ENCODE assay signal across 24 cellular contexts in the genomic region with DNA sequence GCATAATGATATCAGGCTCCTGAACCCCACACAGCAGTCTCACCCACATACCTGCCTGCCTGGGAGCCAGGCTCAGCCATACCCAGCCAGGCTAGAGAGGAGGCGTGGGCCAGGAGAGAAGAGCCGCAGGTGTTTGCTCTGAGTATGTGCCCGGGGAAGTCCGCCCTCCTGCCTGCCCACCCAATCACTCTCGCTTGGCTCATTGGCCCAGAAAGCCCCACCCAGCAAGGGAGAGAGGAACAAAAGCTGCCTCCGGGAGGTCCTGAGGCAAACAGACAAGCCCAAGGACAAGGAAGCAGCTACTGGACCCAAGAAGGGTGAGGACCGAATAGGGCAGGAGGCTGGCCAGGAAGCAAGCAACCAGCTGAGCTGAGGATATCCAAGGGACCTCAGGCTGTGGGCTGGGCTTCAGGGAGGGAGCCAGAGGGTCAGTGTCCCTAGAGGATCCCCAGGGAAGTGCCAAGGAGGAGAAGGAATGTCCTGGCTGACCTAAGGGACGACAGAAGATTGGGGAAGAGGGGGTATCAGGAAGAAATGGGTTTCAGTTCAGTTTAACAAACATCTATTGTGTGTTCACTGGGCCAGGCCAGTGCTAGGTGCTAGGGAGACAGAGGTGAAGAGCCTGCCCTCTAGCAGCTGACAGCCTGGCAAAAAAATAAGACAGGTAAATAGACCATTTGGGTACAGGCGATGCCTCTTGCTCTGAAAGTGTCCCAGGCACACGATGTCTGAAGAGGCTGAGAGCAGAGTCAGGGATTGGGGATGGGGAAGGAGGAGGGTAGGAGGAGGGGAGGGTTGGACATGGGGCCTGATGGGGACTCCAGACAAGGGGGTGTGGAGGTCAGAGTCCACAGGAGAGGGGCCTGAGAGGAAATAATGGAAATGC. TPM values are rescaled to one million over a fixed set of nuclear protein-coding genes. Genes with fewer than 3 reads are reported as not detected.
A peak's percentile ranks its signal among the peaks of the same experiment; 100 is the strongest.
DNase-seq lines count a peak whose midpoint lies in the region; ATAC-seq, FAIRE-seq and TF ChIP-seq lines count a peak whose summit lies in the region.
"Had no signal": no experiment of that assay in that cellular context is flagged by ENCODE, and none has a peak within 500 bp of the region (broad histone marks: within the 10 kb centered on the region; RNA-seq: fewer than 3 reads in every experiment).

A gene (plus strand): TSS at position 269 of the 886 bp plus-strand sequence. CDS start 1,515 bp downstream, outside the sequence.

- RAD21 ChIA-PET in GM12878 (lab: Charles Lee; ENCODE audit: unreplicated experiment) = no interaction called here

- no peaks in the 10 kb centered on the region for H3K9me3 Mint-ChIP-seq in HFFc6
- no peaks in the 10 kb centered on the region for H3K9me3 Mint-ChIP-seq in activated T-helper 2 cell treated with anti-CD3 and anti-CD28 coated beads, Interferon-gamma antibody, Interleukin-2, Interleukin-4, amounts not matched to agents 10 μg/mL and 5 μg/mL and 100 μg/mL, durations not matched to agents 14 hours and 24 hours and 36 hours
- H3K9me3 Mint-ChIP-seq: activated B cell treated with CpG ODN at 0.5 μM for 24 hours; central memory CD8-positive, alpha-beta T cell had no signal

- CTCF ChIA-PET in GM12878 (lab: Yijun Ruan, JAX) = no interaction called here

- ATAC-seq in GM12878 = peak; percentile 27; the same call in 1 of the 3 replicates
- ATAC-seq: T-helper 17 cell had no signal

- H3K4me1 ChIP-seq in GM12878 (ENCODE audit: control insufficient read depth, insufficient read depth, low read length) = no peaks in the 10 kb centered on the region
- no peaks in the 10 kb centered on the region for H3K4me1 ChIP-seq in prostate gland (replicated peaks)

- no peak for TF ChIP-seq RAD21 in GM12878 (IDR thresholded peaks at IDR 0.05; ENCODE audit: insufficient read depth, low read depth, low read length)

- no peak for FAIRE-seq in GM12878 (lab: Jason Lieb, UNC)

- H3K27me3 Mint-ChIP-seq in HFFc6 (ENCODE audit: insufficient read depth) = peaks cover 13% of the 10 kb centered on the region
- H3K27me3 Mint-ChIP-seq in activated T-helper 2 cell treated with anti-CD3 and anti-CD28 coated beads, Interferon-gamma antibody, Interleukin-2, Interleukin-4, amounts not matched to agents 10 μg/mL and 5 μg/mL and 100 μg/mL, durations not matched to agents 14 hours and 24 hours and 36 hours (ENCODE audit: low read depth) = no peaks in the 10 kb centered on the region

- H3K4me3 ChIP-seq in GM12878 (no peak within 1 kb of the TSS), prostate gland (no peak within 1 kb of the TSS)

- no peaks in the 10 kb centered on the region for H4K20me1 ChIP-seq in GM12878 (ENCODE audit: control insufficient read depth, insufficient read depth)

- H3K27me3 ChIP-seq in GM12878 (replicated peaks in 1 of 2; ENCODE audit: control insufficient read depth in 2 of 2, insufficient read depth in 2 of 2, low read length in 1 of 2) (no peaks in the 10 kb centered on the region; a peak in 2 of 4 replicates), prostate gland (replicated peaks; ENCODE audit: insufficient read depth) (no peaks in the 10 kb centered on the region)

- no peak within 1 kb of the TSS for H2AFZ ChIP-seq in GM12878 (ENCODE audit: control insufficient read depth, low read depth, low read length)

- H3K9me3 ChIP-seq in GM12878 (replicated peaks; ENCODE audit: control insufficient read depth, insufficient read depth, low read length) (no peaks in the 10 kb centered on the region), prostate gland (no peaks in the 10 kb centered on the region)

- no peak within 1 kb of the TSS for H3K4me2 ChIP-seq in GM12878 (ENCODE audit: control insufficient read depth, insufficient read depth)

- TF ChIP-seq CTCF in HFFc6 (IDR thresholded peaks at IDR 0.05) = peak; percentile 25
- no peak for TF ChIP-seq CTCF in GM12878 (IDR thresholded peaks at IDR 0.05 in 2 of 3, conservative IDR thresholded peaks at IDR 0.05 in 1 of 3; ENCODE audit: control insufficient read depth in 2 of 3, extremely low read depth in 1 of 3, insufficient read depth in 1 of 3, low read depth in 3 of 3, low read length in 3 of 3)
- peak in 1 of 4 experiments; percentile 13 for TF ChIP-seq CTCF in prostate gland (IDR thresholded peaks at IDR 0.05)

- H3K79me2 ChIP-seq in GM12878 (ENCODE audit: control insufficient read depth, insufficient read depth, low read length) = no peaks in the 10 kb centered on the region

- no peak for TF ChIP-seq EP300 in GM12878 (IDR thresholded peaks at IDR 0.05; ENCODE audit: borderline replicate concordance in 1 of 2, control insufficient read depth in 1 of 2, low read depth in 2 of 2, low read length in 2 of 2)

- SMC1A ChIA-PET in GM12878 (lab: Charles Lee; ENCODE audit: uncharacterized antibody, unreplicated experiment) = no interaction called here

- POLR2A ChIA-PET in GM12878 (lab: Charles Lee) = no interaction called here

- DNase-seq in HFFc6 = no peak
- no peak for DNase-seq in GM12878 (ENCODE audit: low read depth, low spot score)
- DNase-seq in iPS-NIHi7 (ENCODE audit: extremely low spot score) = peak; percentile 68
- peak; percentile 33 for DNase-seq in prostate gland (ENCODE audit: low spot score)
- no peak for DNase-seq in pons (ENCODE audit: low spot score)
- no peak for DNase-seq in NCI-H1105 treated with DMSO at 0.1 percent for 48 hours (lab: John Stamatoyannopoulos, UW)
- no peak for DNase-seq in activated T-helper 2 cell treated with anti-CD3 and anti-CD28 coated beads, Interferon-gamma antibody, Interleukin-2, Interleukin-4, amounts not matched to agents 10 μg/mL and 5 μg/mL and 100 μg/mL, durations not matched to agents 14 hours and 24 hours and 36 hours (ENCODE audit: low spot score)
- no peak for DNase-seq in OCI-M1 (lab: John Stamatoyannopoulos, UW)
- DNase-seq: activated B cell treated with CpG ODN at 0.5 μM for 24 hours; activated CD8-positive, alpha-beta memory T cell treated with anti-CD3 and anti-CD28 coated beads for 24 hours; activated effector memory CD4-positive, alpha-beta T cell treated with Interleukin-2 at 50 U/mL for 16 hours; effector memory CD4-positive, alpha-beta T cell; GOT3; naive B cell; NCI-H187; NCI-H446; SIG-M5; stimulated activated naive CD4-positive, alpha-beta T cell treated with Interleukin-2 at 50 U/mL for 16 hours; T-helper 17 cell had no signal

- no peak within 1 kb of the TSS for H3K27ac Mint-ChIP-seq in HFFc6
- no peak within 1 kb of the TSS for H3K27ac Mint-ChIP-seq in activated T-helper 2 cell treated with anti-CD3 and anti-CD28 coated beads, Interferon-gamma antibody, Interleukin-2, Interleukin-4, amounts not matched to agents 10 μg/mL and 5 μg/mL and 100 μg/mL, durations not matched to agents 14 hours and 24 hours and 36 hours
- H3K27ac Mint-ChIP-seq: activated B cell treated with CpG ODN at 0.5 μM for 24 hours, T-helper 17 cell had no signal

- TF ChIP-seq POLR2A in GM12878 (IDR thresholded peaks at IDR 0.05; ENCODE audit: low read depth, low read length) (no peak), prostate gland (IDR thresholded peaks at IDR 0.05) (peak; percentile 68)

- H3K36me3 ChIP-seq in GM12878 (ENCODE audit: control insufficient read depth in 2 of 2, insufficient read depth in 2 of 2, low read length in 1 of 2) (no peaks in the 10 kb centered on the region), prostate gland (no peaks in the 10 kb centered on the region)

- H3K9ac ChIP-seq in GM12878 (ENCODE audit: control insufficient read depth, insufficient read depth, low read length) = no peak within 1 kb of the TSS

- in situ Hi-C loops in GM12878 (cut with MboI) = no loop called here

- H3K36me3 Mint-ChIP-seq in HFFc6 (ENCODE audit: low read depth) = no peaks in the 10 kb centered on the region
- no peaks in the 10 kb centered on the region for H3K36me3 Mint-ChIP-seq in activated T-helper 2 cell treated with anti-CD3 and anti-CD28 coated beads, Interferon-gamma antibody, Interleukin-2, Interleukin-4, amounts not matched to agents 10 μg/mL and 5 μg/mL and 100 μg/mL, durations not matched to agents 14 hours and 24 hours and 36 hours (ENCODE audit: low read depth)
- H3K36me3 Mint-ChIP-seq: naive B cell had no signal

- H3K27ac ChIP-seq in GM12878 (ENCODE audit: control insufficient read depth, insufficient read depth) (no peak within 1 kb of the TSS), prostate gland (no peak within 1 kb of the TSS)

- BruUV-seq in GM12878 (replicated peaks; lab: Mats Ljungman, UMichigan) = no TSS peak

- H3K4me1 Mint-ChIP-seq in HFFc6 (ENCODE audit: low read depth) = peaks cover 14% of the 10 kb centered on the region
- H3K4me1 Mint-ChIP-seq in activated T-helper 2 cell treated with anti-CD3 and anti-CD28 coated beads, Interferon-gamma antibody, Interleukin-2, Interleukin-4, amounts not matched to agents 10 μg/mL and 5 μg/mL and 100 μg/mL, durations not matched to agents 14 hours and 24 hours and 36 hours (ENCODE audit: low read depth) = no peaks in the 10 kb centered on the region
- H3K4me1 Mint-ChIP-seq: activated B cell treated with CpG ODN at 0.5 μM for 24 hours; central memory CD8-positive, alpha-beta T cell; naive B cell; T-helper 17 cell had no signal

- intact Hi-C loops in GM12878 (cut with micrococcal nuclease; ENCODE audit: unreplicated experiment) = no loop called here
- intact Hi-C loops in prostate gland (cut with DNase I) = no loop called here
- intact Hi-C loops in activated T-helper 2 cell treated with anti-CD3 and anti-CD28 coated beads, Interferon-gamma antibody, Interleukin-2, Interleukin-4, amounts not matched to agents 10 μg/mL and 5 μg/mL and 100 μg/mL, durations not matched to agents 14 hours and 24 hours and 36 hours (cut with micrococcal nuclease) = no loop called here

- WGBS in GM12878 (ENCODE audit: insufficient coverage, insufficient replicate concordance, low lambda C conversion rate, missing lambda C conversion rate) = 5% methylated on average over 10 of the region's 10 CpGs
- 40% methylated on average over 10 of the region's 10 CpGs for WGBS in prostate gland

- H3K4me3 Mint-ChIP-seq in HFFc6 = no peak within 1 kb of the TSS
- H3K4me3 Mint-ChIP-seq in activated T-helper 2 cell treated with anti-CD3 and anti-CD28 coated beads, Interferon-gamma antibody, Interleukin-2, Interleukin-4, amounts not matched to agents 10 μg/mL and 5 μg/mL and 100 μg/mL, durations not matched to agents 14 hours and 24 hours and 36 hours (ENCODE audit: low read depth) = no peak within 1 kb of the TSS
- H3K4me3 Mint-ChIP-seq: activated B cell treated with CpG ODN at 0.5 μM for 24 hours; central memory CD8-positive, alpha-beta T cell; naive B cell; T-helper 17 cell had no signal

RNA-seq across cellular contexts. Expression of the gene that starts here (rescaled TPM):
- not detected for total RNA-seq in HFFc6 (2021; fragmentation: NEBNext Ultra II Directional; extraction: Animal tissue kit (Norgen Biotek cat#: 25700))
- total RNA-seq in GM12878 (2013; cell fraction: nucleolus; rRNA removed) = not detected in 2 replicates
- total RNA-seq in GM12878 (2014; rRNA removed) (not detected in 2 replicates), GM12878 (2014; rRNA removed; fragmentation: Illumina TruSeq; extraction: Trizol) (not detected in 2 replicates), GM12878 (2021) (not detected in 2 replicates), prostate gland (1 to 10 TPM; 1.3 to 2.4 TPM)
- not detected for polyA plus RNA-seq in GM12878 (2011; ENCODE audit: low read depth)
- polyA plus RNA-seq in GM12878 (2011; rRNA removed) (not detected in 2 replicates), GM12878 (2014; fragmentation: Illumina TruSeq; extraction: Trizol) (not detected in 2 replicates), GM12878 (2014; fragmentation: Nextera tagmentation; extraction: Ambion mirVana) (not detected), GM12878 (2014; rRNA removed) (not detected in 2 replicates), GM12878 (2016; fragmentation: Nextera tagmentation; extraction: Ambion mirVana) (not detected)
- not detected in 2 replicates for polyA plus RNA-seq in GM12878 (2011; cell fraction: cytosol; rRNA removed)
- polyA plus RNA-seq in GM12878 (2011; cell fraction: nucleus; rRNA removed) = not detected in 2 replicates
- polyA plus RNA-seq in GM12878 (2012) = 0.03 TPM in 1 of 2 replicates, not detected in the other
- not detected in 2 replicates for polyA minus RNA-seq in GM12878 (2011; rRNA and poly(A)+ RNA removed)
- polyA minus RNA-seq in GM12878 (2011; cell fraction: cytosol; rRNA and poly(A)+ RNA removed) = not detected in 2 replicates
- polyA minus RNA-seq in GM12878 (2011; cell fraction: nucleus; rRNA and poly(A)+ RNA removed) = not detected in 2 replicates
- total RNA-seq in activated T-helper 2 cell treated with anti-CD3 and anti-CD28 coated beads, Interferon-gamma antibody, Interleukin-2, Interleukin-4, amounts not matched to agents 10 μg/mL and 5 μg/mL and 100 μg/mL, durations not matched to agents 14 hours and 24 hours and 36 hours = not detected in 2 replicates
- total RNA-seq: activated B cell treated with CpG ODN at 0.5 μM for 24 hours, fibroblast of villous mesenchyme, LHCN-M2, liver, T-helper 17 cell had no signal
- polyA plus RNA-seq: BJ, liver had no signal

Comparison
In these comparisons a context has a peak if more than half of its experiments do, and no peak if none do; other contexts are left out.
1. Peak in ATAC-seq in GM12878; RNA of the gene not detected or under 1 TPM.
2. DNase-seq: peak in iPS-NIHi7 (single experiment) and prostate gland (single experiment); none in HFFc6 (single experiment), GM12878 (single experiment), pons (single experiment), NCI-H1105 treated with DMSO at 0.1 percent for 48 hours (single experiment), activated T-helper 2 cell treated with anti-CD3 and anti-CD28 coated beads, Interferon-gamma antibody, Interleukin-2, Interleukin-4, amounts not matched to agents 10 μg/mL and 5 μg/mL and 100 μg/mL, durations not matched to agents 14 hours and 24 hours and 36 hours (single experiment) and OCI-M1 (single experiment).